Comparison of ENCODE assay signal across 26 cellular contexts in the genomic region with DNA sequence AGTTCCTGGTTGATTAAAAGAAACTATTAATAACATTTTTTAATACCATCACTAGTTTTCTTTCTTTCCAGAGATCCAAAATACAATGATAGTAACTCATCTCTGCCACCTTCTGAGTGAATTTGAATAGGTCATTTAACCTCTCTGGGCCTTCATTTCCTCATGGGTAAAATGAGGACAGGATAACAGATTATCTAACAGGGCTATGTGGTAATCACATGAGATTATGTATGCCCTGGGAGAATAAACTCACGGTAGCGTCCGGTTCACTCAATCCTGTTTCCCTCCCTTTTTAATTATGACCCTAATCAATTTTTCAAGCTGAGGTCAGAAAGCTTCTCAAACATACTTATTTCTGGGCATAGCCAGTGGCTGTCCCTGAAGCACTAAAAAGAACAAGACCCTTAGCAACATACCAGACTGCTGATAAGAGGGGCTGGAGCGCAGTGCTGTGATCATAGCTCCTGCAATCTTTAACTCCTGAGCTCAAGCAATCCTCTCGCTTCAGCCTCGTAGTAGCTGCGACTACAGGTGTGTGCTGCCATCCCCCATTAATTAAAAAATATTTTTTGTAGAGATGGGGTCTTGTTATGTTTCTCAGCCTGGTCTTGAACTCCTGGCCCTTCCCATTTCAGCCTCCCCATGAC. TPM values are rescaled to one million over a fixed set of nuclear protein-coding genes. Genes with fewer than 3 reads are reported as not detected.
DNase-seq lines count a peak whose midpoint lies in the region; ATAC-seq and TF ChIP-seq lines count a peak whose summit lies in the region.
"Had no signal": no experiment of that assay in that cellular context is flagged by ENCODE, and none has a peak within 500 bp of the region (broad histone marks: within the 10 kb centered on the region; RNA-seq: fewer than 3 reads in every experiment).

No MANE protein-coding gene starts in this region.

- H3K9me3 Mint-ChIP-seq in progenitor cell of endocrine pancreas (ENCODE audit: low read depth), result no peaks in the 10 kb centered on the region
- H3K9me3 Mint-ChIP-seq: activated CD4-positive, alpha-beta T cell treated with anti-CD3 and anti-CD28 coated beads, Interleukin-2, amount 10 ng/mL, durations not matched to agents 24 days and 14 days; activated naive CD4-positive, alpha-beta T cell treated with anti-CD3 and anti-CD28 coated beads, Interleukin-2, amount 50 U/mL, for 72 hours; CD4-positive, alpha-beta memory T cell; natural killer cell treated with Interleukin-12 subunit alpha and Interleukin-12 subunit beta and Interleukin-15 and Interleukin-18, amount 100 ng/mL, for 72 hours had no signal

- DNase-seq in ecto neural progenitor cell (ENCODE audit: low spot score) (peak; percentile 33), left lobe of liver (ENCODE audit: low spot score) (no peak), progenitor cell of endocrine pancreas (ENCODE audit: low spot score, unreplicated experiment) (no peak), hippocampal formation (lab: John Stamatoyannopoulos, UW) (no peak)
- DNase-seq: ACHN; activated CD4-positive, alpha-beta T cell treated with anti-CD3 and anti-CD28 coated beads, Interleukin-2, amount 10 ng/mL, durations not matched to agents 24 days and 14 days; activated effector memory CD4-positive, alpha-beta T cell treated with Interleukin-2 at 50 U/mL for 16 hours; amygdala; CD4-positive, alpha-beta memory T cell; effector CD4-positive, alpha-beta T cell; mucosa of descending colon; NCI-H1436; NCI-H2081 treated with DMSO at 0.1 percent for 48 hours; NCI-H2227 treated with DMSO at 0.1 percent for 48 hours; NCI-H526 treated with DMSO at 0.1 percent for 48 hours; SHP77 treated with DMSO at 0.1 percent for 48 hours; stimulated activated naive CD4-positive, alpha-beta T cell had no signal

- H3K9ac ChIP-seq in HUES64 (ENCODE audit: low read depth, low read length), result no peak overlapping the region

- peak overlapping the region; percentile 68 for H3K27ac Mint-ChIP-seq in progenitor cell of endocrine pancreas
- H3K27ac Mint-ChIP-seq: activated CD4-positive, alpha-beta T cell treated with anti-CD3 and anti-CD28 coated beads, Interleukin-2, amount 10 ng/mL, durations not matched to agents 24 days and 14 days; B cell; CD4-positive, alpha-beta memory T cell; natural killer cell treated with Interleukin-12 subunit alpha and Interleukin-12 subunit beta and Interleukin-15 and Interleukin-18, amount 100 ng/mL, for 72 hours had no signal

- peaks cover 3% of the 10 kb centered on the region for H3K36me3 ChIP-seq in HUES64 (ENCODE audit: insufficient read depth, low read length)

- peaks cover 3% of the 10 kb centered on the region for H3K36me3 Mint-ChIP-seq in progenitor cell of endocrine pancreas (ENCODE audit: insufficient read depth)
- H3K36me3 Mint-ChIP-seq: activated naive CD4-positive, alpha-beta T cell treated with anti-CD3 and anti-CD28 coated beads, Interleukin-2, amount 50 U/mL, for 72 hours; natural killer cell treated with Interleukin-12 subunit alpha and Interleukin-12 subunit beta and Interleukin-15 and Interleukin-18, amount 100 ng/mL, for 72 hours had no signal

- H3K4me1 Mint-ChIP-seq in progenitor cell of endocrine pancreas (ENCODE audit: low read depth), result peaks cover 20% of the 10 kb centered on the region

- H3K27me3 Mint-ChIP-seq in progenitor cell of endocrine pancreas, result no peaks in the 10 kb centered on the region
- H3K27me3 Mint-ChIP-seq: activated CD4-positive, alpha-beta T cell treated with anti-CD3 and anti-CD28 coated beads, Interleukin-2, amount 10 ng/mL, durations not matched to agents 24 days and 14 days; B cell; CD4-positive, alpha-beta memory T cell; natural killer cell treated with Interleukin-12 subunit alpha and Interleukin-12 subunit beta and Interleukin-15 and Interleukin-18, amount 100 ng/mL, for 72 hours had no signal

- no peaks in the 10 kb centered on the region for H3K27me3 ChIP-seq in HUES64 (ENCODE audit: insufficient read depth, low read length)

- H3K4me3 ChIP-seq in HUES64 (ENCODE audit: low read length), result no peak overlapping the region
- H3K4me3 ChIP-seq: mucosa of descending colon, skin epidermis had no signal

- 95% methylated on average over 6 of the region's 7 CpGs for WGBS in HUES64

- H3K27ac ChIP-seq in HUES64 (ENCODE audit: low read depth, low read length), result peak overlapping the region; percentile 46
- H3K27ac ChIP-seq: epithelial cell of prostate had no signal

- peak; percentile 80 for ATAC-seq in left lobe of liver
- no peak for ATAC-seq in HG03135 (IDR thresholded peaks at IDR 0.05; ENCODE audit: unreplicated experiment)
- ATAC-seq in HG03571 (IDR thresholded peaks at IDR 0.05; ENCODE audit: unreplicated experiment), result no peak
- ATAC-seq: activated naive CD4-positive, alpha-beta T cell treated with anti-CD3 and anti-CD28 coated beads, Interleukin-2, amount 50 U/mL, for 72 hours; mucosa of descending colon; natural killer cell treated with Interleukin-12 subunit alpha and Interleukin-12 subunit beta and Interleukin-15 and Interleukin-18, amount 100 ng/mL, for 72 hours; Panc1 had no signal

- no peaks in the 10 kb centered on the region for H3K9me3 ChIP-seq in HUES64 (ENCODE audit: insufficient read depth, low read depth, low read length)
- H3K9me3 ChIP-seq: mucosa of descending colon had no signal

- peaks cover 23% of the 10 kb centered on the region for H3K4me1 ChIP-seq in HUES64 (ENCODE audit: insufficient read depth, low read length)

- no peak overlapping the region for H3K4me3 Mint-ChIP-seq in progenitor cell of endocrine pancreas (ENCODE audit: low read depth)
- H3K4me3 Mint-ChIP-seq: activated CD4-positive, alpha-beta T cell treated with anti-CD3 and anti-CD28 coated beads, Interleukin-2, amount 10 ng/mL, durations not matched to agents 24 days and 14 days; B cell; CD4-positive, alpha-beta memory T cell; natural killer cell treated with Interleukin-12 subunit alpha and Interleukin-12 subunit beta and Interleukin-15 and Interleukin-18, amount 100 ng/mL, for 72 hours had no signal

- TF ChIP-seq CTCF in progenitor cell of endocrine pancreas (IDR thresholded peaks at IDR 0.05; ENCODE audit: unreplicated experiment), result no peak

RNA-seq across cellular contexts. Expression of a gene that starts 24.2 kb away (rescaled TPM):
- 35.4 TPM for polyA plus RNA-seq in HUES64 (2013, experiment 1 of 2)
- 43.8 TPM for polyA plus RNA-seq in HUES64 (2013, experiment 2 of 2)
- total RNA-seq in left lobe of liver, result 23.2 TPM
- total RNA-seq in progenitor cell of endocrine pancreas, result 81.7 and 86.6 TPM in 2 replicates
